ENCODE assay signal across 36 cellular contexts in the genomic region with DNA sequence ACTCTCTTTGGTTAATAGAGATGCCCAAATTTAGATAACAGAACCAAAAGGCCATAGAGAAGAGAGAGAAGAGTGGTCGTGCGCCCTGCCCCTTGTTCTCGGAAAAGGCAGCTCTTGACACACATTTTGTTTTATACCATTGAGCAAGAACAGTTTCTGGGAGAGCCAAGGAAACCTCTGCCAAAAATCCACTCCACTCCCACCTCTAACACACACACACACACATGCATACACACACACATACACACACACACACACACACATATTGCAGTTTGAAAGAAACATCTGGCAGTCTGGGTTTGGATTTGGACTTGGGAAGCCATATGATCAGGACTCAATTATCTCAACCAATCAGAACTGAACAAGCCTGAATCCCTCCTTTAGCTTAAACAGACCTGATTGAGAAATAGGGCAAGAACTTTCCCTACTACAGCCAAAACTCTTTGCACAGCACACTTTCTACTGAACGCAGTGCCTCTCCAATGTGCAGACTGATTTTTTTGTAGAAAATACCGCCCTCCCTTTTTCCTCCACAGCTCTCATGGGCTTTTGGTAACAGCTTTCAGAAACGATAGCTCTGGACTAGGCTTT.
"Had no signal": no experiment of that assay in that cellular context is flagged by ENCODE, and none has a peak within 500 bp of the region (broad histone marks: within the 10 kb centered on the region; RNA-seq: fewer than 3 reads in every experiment).

No MANE protein-coding gene starts in this region.

- FAIRE-seq: astrocyte, TTC549 had no signal

- DNase-seq: activated B cell treated with CpG ODN at 0.5 μM for 24 hours; activated CD4-positive, alpha-beta memory T cell treated with anti-CD3 and anti-CD28 coated beads for 36 hours; activated CD4-positive, alpha-beta T cell treated with anti-CD3 and anti-CD28 coated beads for 4 hours; activated CD4-positive, alpha-beta T cell treated with anti-CD3 and anti-CD28 coated beads, Interleukin-2, amount 10 ng/mL, durations not matched to agents 24 days and 14 days; activated CD4-positive, alpha-beta T cell treated with anti-CD3 and anti-CD28 coated beads, Interleukin-2, amount 50 U/mL, for 1 hour; activated CD4-positive, alpha-beta T cell treated with anti-CD3 and anti-CD28 coated beads, Interleukin-2, amount 50 U/mL, for 4 hours; activated CD4-positive, CD25-positive, alpha-beta regulatory T cell treated with anti-CD3 and anti-CD28 coated beads, Interleukin-2, amount 50 U/mL, for 72 hours; activated CD8-positive, alpha-beta memory T cell treated with anti-CD3 and anti-CD28 coated beads, Interleukin-2, amount 50 U/mL, for 4 hours; activated CD8-positive, alpha-beta T cell treated with anti-CD3 and anti-CD28 coated beads for 36 hours; activated effector memory CD4-positive, alpha-beta T cell treated with anti-CD3 and anti-CD28 coated beads, Interleukin-2, amount 50 U/mL, for 16 hours; activated gamma-delta T cell treated with Interleukin-2 at 50 U/mL for 16 hours; activated naive CD4-positive, alpha-beta T cell; activated naive CD4-positive, alpha-beta T cell treated with anti-CD3 and anti-CD28 coated beads for 36 hours; activated naive CD4-positive, alpha-beta T cell treated with anti-CD3 and anti-CD28 coated beads, Interleukin-2, amount 50 U/mL, for 16 hours; activated naive CD8-positive, alpha-beta T cell treated with anti-CD3 and anti-CD28 coated beads for 36 hours; activated T-cell treated with anti-CD3 and anti-CD28 coated beads for 4 hours; activated T-cell treated with anti-CD3 and anti-CD28 coated beads, Interleukin-2, amount 50 U/mL, for 1 hour; activated T-cell treated with anti-CD3 and anti-CD28 coated beads, Interleukin-2, amount 50 U/mL, for 4 hours; activated T-cell treated with anti-CD3 and anti-CD28 coated beads, Interleukin-2, amount 50 U/mL, for 72 hours; adrenal gland; amniotic stem cell; aorta; body of pancreas; brain microvascular endothelial cell; central memory CD4-positive, alpha-beta T cell; T-cell; T-helper 2 cell; T-helper 9 cell had no signal

- H3K9me3 ChIP-seq: body of pancreas, breast epithelium had no signal

- H3K27me3 Mint-ChIP-seq: activated B cell treated with CpG ODN at 0.5 μM for 24 hours; activated CD4-positive, alpha-beta memory T cell treated with anti-CD3 and anti-CD28 coated beads for 36 hours; activated CD4-positive, alpha-beta T cell treated with anti-CD3 and anti-CD28 coated beads, Interleukin-2, amount 10 ng/mL, durations not matched to agents 24 days and 14 days; activated CD8-positive, alpha-beta T cell treated with anti-CD3 and anti-CD28 coated beads for 36 hours; activated naive CD8-positive, alpha-beta T cell treated with anti-CD3 and anti-CD28 coated beads for 36 hours; activated T-helper 17 cell treated with anti-CD3 and anti-CD28 coated beads, Interleukin-2, amount 50 U/mL, for 72 hours; T-cell had no signal

- H3K36me3 ChIP-seq: adrenal gland, brain microvascular endothelial cell, breast epithelium had no signal

- H3K4me3 Mint-ChIP-seq: activated B cell treated with CpG ODN at 0.5 μM for 24 hours; activated CD4-positive, alpha-beta memory T cell treated with anti-CD3 and anti-CD28 coated beads for 36 hours; activated CD4-positive, alpha-beta T cell treated with anti-CD3 and anti-CD28 coated beads, Interleukin-2, amount 10 ng/mL, durations not matched to agents 24 days and 14 days; activated CD8-positive, alpha-beta T cell treated with anti-CD3 and anti-CD28 coated beads for 36 hours; activated naive CD4-positive, alpha-beta T cell treated with anti-CD3 and anti-CD28 coated beads for 36 hours; activated naive CD8-positive, alpha-beta T cell treated with anti-CD3 and anti-CD28 coated beads for 36 hours; activated T-cell treated with anti-CD3 and anti-CD28 coated beads, Interleukin-2, amount 50 U/mL, for 4 hours; activated T-cell treated with anti-CD3 and anti-CD28 coated beads, Interleukin-2, amount 50 U/mL, for 72 hours; activated T-helper 1 cell treated with anti-CD3 and anti-CD28 coated beads, Interleukin-12 subunit alpha, Interleukin-12 subunit beta, Interleukin-2, Interleukin-4 antibody, amounts not matched to agents 30 ng/mL and 10 ng/mL and 1 ng/mL, durations not matched to agents 14 hours and 24 hours and 36 hours; activated T-helper 17 cell treated with anti-CD3 and anti-CD28 coated beads, Interleukin-2, amount 50 U/mL, for 72 hours; T-cell; T-helper 2 cell treated with Interferon-gamma antibody and Interleukin-4, amounts not matched to agents 5 μg/mL and 100 μg/mL, for 36 hours had no signal

- ATAC-seq: activated CD8-positive, alpha-beta T cell treated with anti-CD3 and anti-CD28 coated beads for 36 hours; activated naive CD4-positive, alpha-beta T cell treated with anti-CD3 and anti-CD28 coated beads, Interleukin-2, amount 50 U/mL, for 72 hours; activated T-cell treated with anti-CD3 and anti-CD28 coated beads, Interleukin-2, amount 50 U/mL, for 4 hours; activated T-cell treated with anti-CD3 and anti-CD28 coated beads, Interleukin-2, amount 50 U/mL, for 72 hours; activated T-helper 17 cell treated with anti-CD3 and anti-CD28 coated beads, Interleukin-2, amount 50 U/mL, for 72 hours; body of pancreas; T-cell had no signal

- H3K27ac ChIP-seq: adrenal gland, body of pancreas, brain microvascular endothelial cell, breast epithelium, VCaP had no signal

- H3K27ac Mint-ChIP-seq: activated B cell treated with CpG ODN at 0.5 μM for 24 hours; activated CD4-positive, alpha-beta memory T cell treated with anti-CD3 and anti-CD28 coated beads for 36 hours; activated CD4-positive, alpha-beta T cell treated with anti-CD3 and anti-CD28 coated beads, Interleukin-2, amount 10 ng/mL, durations not matched to agents 24 days and 14 days; activated CD8-positive, alpha-beta T cell treated with anti-CD3 and anti-CD28 coated beads for 36 hours; activated naive CD4-positive, alpha-beta T cell treated with anti-CD3 and anti-CD28 coated beads for 36 hours; activated naive CD4-positive, alpha-beta T cell treated with anti-CD3 and anti-CD28 coated beads, Interleukin-2, amount 50 U/mL, for 72 hours; activated naive CD8-positive, alpha-beta T cell treated with anti-CD3 and anti-CD28 coated beads for 36 hours; activated T-cell treated with anti-CD3 and anti-CD28 coated beads, Interleukin-2, amount 50 U/mL, for 72 hours; activated T-helper 1 cell treated with anti-CD3 and anti-CD28 coated beads, Interleukin-12 subunit alpha, Interleukin-12 subunit beta, Interleukin-2, Interleukin-4 antibody, amounts not matched to agents 30 ng/mL and 10 ng/mL and 1 ng/mL, durations not matched to agents 14 hours and 24 hours and 36 hours; activated T-helper 17 cell treated with anti-CD3 and anti-CD28 coated beads, Interleukin-2, amount 50 U/mL, for 72 hours; T-cell; T-helper 2 cell treated with Interferon-gamma antibody and Interleukin-4, amounts not matched to agents 5 μg/mL and 100 μg/mL, for 36 hours had no signal

- H3K4me1 ChIP-seq: adrenal gland, body of pancreas, breast epithelium had no signal

- H3K4me1 Mint-ChIP-seq: activated B cell treated with CpG ODN at 0.5 μM for 24 hours; activated CD4-positive, alpha-beta T cell treated with anti-CD3 and anti-CD28 coated beads, Interleukin-2, amount 10 ng/mL, durations not matched to agents 24 days and 14 days; activated naive CD8-positive, alpha-beta T cell treated with anti-CD3 and anti-CD28 coated beads for 36 hours; activated T-helper 17 cell treated with anti-CD3 and anti-CD28 coated beads, Interleukin-2, amount 50 U/mL, for 72 hours; T-cell had no signal

- H3K36me3 Mint-ChIP-seq: activated CD4-positive, alpha-beta memory T cell treated with anti-CD3 and anti-CD28 coated beads for 36 hours; activated naive CD4-positive, alpha-beta T cell treated with anti-CD3 and anti-CD28 coated beads, Interleukin-2, amount 50 U/mL, for 72 hours; activated naive CD8-positive, alpha-beta T cell treated with anti-CD3 and anti-CD28 coated beads for 36 hours; T-cell had no signal

- H3K4me3 ChIP-seq: adrenal gland, body of pancreas, breast epithelium had no signal

- H3K27me3 ChIP-seq: adrenal gland, body of pancreas, brain microvascular endothelial cell, breast epithelium had no signal
